Comparison of ENCODE assay signal across 3 cellular contexts in genomic region chr18:11700876-11701275, GRCh38. TPM values are rescaled to one million over a fixed set of nuclear protein-coding genes. Genes with fewer than 3 reads are reported as not detected.
"Had no signal": no experiment of that assay in that cellular context is flagged by ENCODE, and none has a peak within 500 bp of the region (broad histone marks: within the 10 kb centered on the region; RNA-seq: fewer than 3 reads in every experiment).

No MANE protein-coding gene starts in this region.

- H3K4me3 ChIP-seq: GM12878 had no signal

- DNase-seq: GDM1, GF-D8 had no signal

RNA-seq across cellular contexts. Expression of gene GNAL, which starts 11.8 kb away (rescaled TPM):
- total RNA-seq: GM12878 had no signal
